In the genomic region with DNA sequence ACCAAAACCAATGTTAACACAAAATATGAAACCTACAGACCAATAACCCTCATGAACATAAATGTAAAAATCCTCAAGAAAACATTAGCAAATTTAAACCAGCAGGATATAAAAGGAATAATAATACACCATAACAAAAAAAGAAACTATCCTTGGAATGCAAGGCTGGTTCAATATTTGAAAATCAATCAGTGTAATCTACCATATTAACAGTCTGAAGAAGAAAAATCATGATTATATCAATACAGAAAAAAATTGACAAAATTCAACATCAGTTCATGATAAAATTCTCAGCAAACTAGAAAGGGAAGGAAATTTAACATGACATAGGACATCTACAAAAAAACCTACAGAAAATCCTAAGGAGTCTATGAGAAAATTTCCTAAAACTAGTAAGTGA, we compare ENCODE assay signal across 1 cellular context.
TF ChIP-seq lines count a peak whose summit lies in the region.

No MANE protein-coding gene starts in this region.

TF ChIP-seq in K562, 482 proteins besides CTCF, POLR2A, EP300 and RAD21:
- TF ChIP-seq CBX3 (IDR thresholded peaks at IDR 0.05; ENCODE audit: borderline replicate concordance in 1 of 2, low read length in 2 of 2) (peak in 1 of 2 experiments; percentile 67; a peak in 1 of 3 replicates), TRIM28 (IDR thresholded peaks at IDR 0.05) (peak; percentile 33; the same call in 1 of the 2 replicates), ZNF324 (CRISPR knock-in tag; IDR thresholded peaks at IDR 0.05) (peak; percentile 98), U2AF2 (optimal IDR thresholded peaks at IDR 0.05; ENCODE audit: low read depth, low read length) (no peak), OTX1 (CRISPR knock-in tag; IDR thresholded peaks at IDR 0.05) (no peak), ZNF280A (IDR thresholded peaks at IDR 0.05; ENCODE audit: low read depth, partially characterized antibody) (peak; percentile 42), TRIM24 (IDR thresholded peaks at IDR 0.05) (0 out of 4 replicates have a peak, but pooled peaks of 1 of the 2 experiments have one; percentile 15), MYBL2 (IDR thresholded peaks at IDR 0.05; ENCODE audit: low read depth) (0 out of 2 replicates have a peak, but pooled peaks have one; percentile 9), MYBL2 (CRISPR knock-in tag; IDR thresholded peaks at IDR 0.05; ENCODE audit: borderline replicate concordance) (no peak)
